ENCODE assay signal across 37 cellular contexts in genomic region chr19:39826311-39826945, GRCh38. TPM values are rescaled to one million over a fixed set of nuclear protein-coding genes. Genes with fewer than 3 reads are reported as not detected.
"Had no signal": no experiment of that assay in that cellular context is flagged by ENCODE, and none has a peak within 500 bp of the region (broad histone marks: within the 10 kb centered on the region; RNA-seq: fewer than 3 reads in every experiment).

No MANE protein-coding gene starts in this region.

- H3K9me3 Mint-ChIP-seq: activated CD4-positive, alpha-beta memory T cell treated with anti-CD3 and anti-CD28 coated beads for 36 hours; activated CD4-positive, alpha-beta T cell treated with anti-CD3 and anti-CD28 coated beads, Interleukin-2, amount 10 ng/mL, durations not matched to agents 24 days and 14 days; activated naive CD8-positive, alpha-beta T cell treated with anti-CD3 and anti-CD28 coated beads, Interleukin-2, amount 50 U/mL, for 24 hours; activated T-helper 1 cell treated with anti-CD3 and anti-CD28 coated beads, Interleukin-12 subunit alpha, Interleukin-12 subunit beta, Interleukin-2, Interleukin-4 antibody, amounts not matched to agents 30 ng/mL and 10 ng/mL and 1 ng/mL, durations not matched to agents 14 hours and 24 hours and 36 hours; naive thymus-derived CD4-positive, alpha-beta T cell; neural progenitor cell had no signal

- H3K4me1 ChIP-seq: colonic mucosa, neural progenitor cell had no signal

- H3K9me3 ChIP-seq: colonic mucosa, gastroesophageal sphincter, right lobe of liver, transverse colon had no signal

- ATAC-seq: activated CD4-positive, CD25-positive, alpha-beta regulatory T cell treated with anti-CD3 and anti-CD28 coated beads, Interleukin-2, amount 50 U/mL, for 24 hours; activated naive CD8-positive, alpha-beta T cell treated with anti-CD3 and anti-CD28 coated beads, Interleukin-2, amount 50 U/mL, for 24 hours; gastroesophageal sphincter; naive thymus-derived CD4-positive, alpha-beta T cell; right lobe of liver; T-helper 17 cell had no signal

- H3K4me3 ChIP-seq: colonic mucosa, gastroesophageal sphincter, hepatocyte, neural progenitor cell, right lobe of liver, SK-N-MC, transverse colon had no signal

- H3K27ac ChIP-seq: colonic mucosa, hepatocyte, neural progenitor cell, right lobe of liver, SK-N-MC, transverse colon, WERI-Rb-1 had no signal

- H3K27ac Mint-ChIP-seq: activated CD4-positive, alpha-beta memory T cell treated with anti-CD3 and anti-CD28 coated beads for 36 hours; activated CD4-positive, alpha-beta T cell treated with anti-CD3 and anti-CD28 coated beads, Interleukin-2, amount 10 ng/mL, durations not matched to agents 24 days and 14 days; activated naive CD8-positive, alpha-beta T cell treated with anti-CD3 and anti-CD28 coated beads, Interleukin-2, amount 50 U/mL, for 24 hours; activated T-helper 1 cell treated with anti-CD3 and anti-CD28 coated beads, Interleukin-12 subunit alpha, Interleukin-12 subunit beta, Interleukin-2, Interleukin-4 antibody, amounts not matched to agents 30 ng/mL and 10 ng/mL and 1 ng/mL, durations not matched to agents 14 hours and 24 hours and 36 hours; neural progenitor cell; T-helper 17 cell had no signal

- DNase-seq: activated CD4-positive, alpha-beta memory T cell treated with anti-CD3 and anti-CD28 coated beads for 36 hours; activated CD4-positive, alpha-beta T cell treated with anti-CD3 and anti-CD28 coated beads, Interleukin-2, amount 10 ng/mL, durations not matched to agents 24 days and 14 days; activated CD8-positive, alpha-beta memory T cell treated with anti-CD3 and anti-CD28 coated beads, Interleukin-2, amount 50 U/mL, for 4 hours; activated gamma-delta T cell treated with Interleukin-2 at 50 U/mL for 16 hours; activated naive CD4-positive, alpha-beta T cell treated with anti-CD3 and anti-CD28 coated beads, Interleukin-2, amount 50 U/mL, for 16 hours; activated naive CD8-positive, alpha-beta T cell treated with anti-CD3 and anti-CD28 coated beads, Interleukin-2, amount 50 U/mL, for 24 hours; activated T-cell treated with anti-CD3 and anti-CD28 coated beads, Interleukin-2, amount 50 U/mL, for 1 hour; cerebellar nuclear complex; colonic mucosa; effector memory CD4-positive, alpha-beta T cell; erythroblast; islet precursor cell; left cardiac atrium; midbrain; naive thymus-derived CD4-positive, alpha-beta T cell; occipital lobe; right lobe of liver; small intestine; stimulated activated CD4-positive, alpha-beta T cell treated with anti-CD3 and anti-CD28 coated beads, Interleukin-15, amount 100 ng/mL, for 24 hours; stimulated activated CD4-positive, alpha-beta T cell treated with anti-CD3 and anti-CD28 coated beads, Interleukin-2, amount 100 ng/mL, for 24 hours; stimulated activated naive CD4-positive, alpha-beta T cell; T-helper 17 cell; T1000; transverse colon; WERI-Rb-1 had no signal

- H3K27me3 ChIP-seq: colonic mucosa, gastroesophageal sphincter, hepatocyte, neural progenitor cell, right lobe of liver, transverse colon had no signal

RNA-seq across cellular contexts. Expression of gene LEUTX, which starts 47.8 kb away (rescaled TPM):
- total RNA-seq: activated CD4-positive, alpha-beta memory T cell treated with anti-CD3 and anti-CD28 coated beads for 36 hours; activated CD4-positive, alpha-beta T cell treated with anti-CD3 and anti-CD28 coated beads, Interleukin-2, amount 10 ng/mL, durations not matched to agents 24 days and 14 days; activated CD8-positive, alpha-beta memory T cell treated with anti-CD3 and anti-CD28 coated beads for 36 hours; activated T-helper 1 cell treated with anti-CD3 and anti-CD28 coated beads, Interleukin-12 subunit alpha, Interleukin-12 subunit beta, Interleukin-2, Interleukin-4 antibody, amounts not matched to agents 30 ng/mL and 10 ng/mL and 1 ng/mL, durations not matched to agents 14 hours and 24 hours and 36 hours; bronchial epithelial cell; colonic mucosa; dermis microvascular lymphatic vessel endothelial cell; gastroesophageal sphincter; hepatocyte; left cardiac atrium; lower leg skin; naive thymus-derived CD4-positive, alpha-beta T cell; occipital lobe; right lobe of liver; T-helper 17 cell; temporal lobe; transverse colon; urinary bladder had no signal
- polyA plus RNA-seq: hepatocyte; naive thymus-derived CD4-positive, alpha-beta T cell; small intestine; urinary bladder had no signal
